In the genomic region with DNA sequence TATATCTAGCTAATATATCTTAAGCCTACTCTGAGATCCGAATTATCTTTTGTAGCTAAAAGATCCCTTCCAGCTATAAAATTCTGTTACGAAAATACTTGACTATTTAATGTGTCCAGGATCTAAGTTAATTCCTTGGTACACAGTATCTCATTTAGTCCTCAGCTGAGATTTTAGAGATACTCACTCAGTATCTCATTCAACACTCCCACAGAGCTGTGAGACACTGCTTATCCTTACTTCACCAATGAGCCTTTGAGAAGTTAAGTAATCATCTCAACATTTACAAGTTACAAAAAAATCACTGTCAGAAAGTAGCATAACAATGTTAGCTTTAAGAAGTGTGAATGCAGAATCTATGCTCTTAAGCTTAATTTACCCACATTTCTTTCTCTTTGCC, we compare ENCODE assay signal across 21 cellular contexts.
"Had no signal": no experiment of that assay in that cellular context is flagged by ENCODE, and none has a peak within 500 bp of the region (broad histone marks: within the 10 kb centered on the region; RNA-seq: fewer than 3 reads in every experiment).

No MANE protein-coding gene starts in this region.

- H3K36me3 Mint-ChIP-seq: natural killer cell treated with Interleukin-12 subunit alpha and Interleukin-12 subunit beta and Interleukin-15 and Interleukin-18, amount 100 ng/mL, for 72 hours; stimulated activated memory B cell treated with anti-CD40 and anti-IgM and Interleukin-4, amounts not matched to agents 10 μg/mL and 1 μg/mL and 100 μg/mL, for 72 hours had no signal

- H3K27ac ChIP-seq: coronary artery, neutrophil, psoas muscle, spleen, upper lobe of right lung had no signal

- H3K4me3 ChIP-seq: coronary artery, lung, mucosa of descending colon, psoas muscle, spleen, upper lobe of right lung had no signal

- H3K4me1 Mint-ChIP-seq: stimulated activated memory B cell treated with anti-CD40 and anti-IgM and Interleukin-4, amounts not matched to agents 10 μg/mL and 1 μg/mL and 100 μg/mL, for 72 hours had no signal

- H3K4me3 Mint-ChIP-seq: natural killer cell treated with Interleukin-12 subunit alpha and Interleukin-12 subunit beta and Interleukin-15 and Interleukin-18, amount 100 ng/mL, for 72 hours; stimulated activated memory B cell treated with anti-CD40 and anti-IgM and Interleukin-4, amounts not matched to agents 10 μg/mL and 1 μg/mL and 100 μg/mL, for 72 hours; stimulated activated naive CD8-positive, alpha-beta T cell treated with anti-CD3 and anti-CD28 coated beads, Interleukin-15, Interleukin-2, amounts not matched to agents 100 ng/mL and 50 ng/mL, for 24 hours had no signal

- DNase-seq: caudate nucleus; effector CD8-positive, alpha-beta T cell; foreskin melanocyte; head of caudate nucleus; hippocampal formation; left ventricle myocardium superior; mucosa of descending colon; psoas muscle; retina; spleen; stimulated activated CD4-positive, alpha-beta T cell treated with anti-CD3 and anti-CD28 coated beads, Interleukin-15, amount 100 ng/mL, for 24 hours; stimulated activated CD4-positive, alpha-beta T cell treated with anti-CD3 and anti-CD28 coated beads, Interleukin-1b, Interleukin-23, amount 100 ng/mL, for 48 hours; stimulated activated CD4-positive, alpha-beta T cell treated with anti-CD3 and anti-CD28 coated beads, Interleukin-4, amount 100 ng/mL, for 24 hours; tibial artery; upper lobe of right lung had no signal

- H3K36me3 ChIP-seq: neutrophil had no signal

- ATAC-seq: natural killer cell treated with Interleukin-12 subunit alpha and Interleukin-12 subunit beta and Interleukin-15 and Interleukin-18, amount 100 ng/mL, for 72 hours; psoas muscle; stimulated activated memory B cell treated with anti-CD40 and anti-IgM and Interleukin-4, amounts not matched to agents 10 μg/mL and 1 μg/mL and 100 μg/mL, for 72 hours; upper lobe of right lung had no signal

- H3K9me3 ChIP-seq: mucosa of descending colon, neutrophil, psoas muscle, spleen, tibial artery, upper lobe of right lung had no signal

- H3K27ac Mint-ChIP-seq: natural killer cell treated with Interleukin-12 subunit alpha and Interleukin-12 subunit beta and Interleukin-15 and Interleukin-18, amount 100 ng/mL, for 72 hours; stimulated activated memory B cell treated with anti-CD40 and anti-IgM and Interleukin-4, amounts not matched to agents 10 μg/mL and 1 μg/mL and 100 μg/mL, for 72 hours; stimulated activated naive CD8-positive, alpha-beta T cell treated with anti-CD3 and anti-CD28 coated beads, Interleukin-15, Interleukin-2, amounts not matched to agents 100 ng/mL and 50 ng/mL, for 24 hours had no signal

- H3K27me3 Mint-ChIP-seq: natural killer cell treated with Interleukin-12 subunit alpha and Interleukin-12 subunit beta and Interleukin-15 and Interleukin-18, amount 100 ng/mL, for 72 hours had no signal

- H3K9me3 Mint-ChIP-seq: natural killer cell treated with Interleukin-12 subunit alpha and Interleukin-12 subunit beta and Interleukin-15 and Interleukin-18, amount 100 ng/mL, for 72 hours; stimulated activated memory B cell treated with anti-CD40 and anti-IgM and Interleukin-4, amounts not matched to agents 10 μg/mL and 1 μg/mL and 100 μg/mL, for 72 hours had no signal
